36 cellular contexts compared by ENCODE assay signal in genomic region chr18:42348722-42349121, GRCh38.
"Had no signal": no experiment of that assay in that cellular context is flagged by ENCODE, and none has a peak within 500 bp of the region (broad histone marks: within the 10 kb centered on the region; RNA-seq: fewer than 3 reads in every experiment).

No MANE protein-coding gene starts in this region.

- H3K27me3 ChIP-seq: adrenal gland, ascending aorta, cardiac muscle cell had no signal

- H3K9me3 Mint-ChIP-seq: activated CD4-positive, alpha-beta memory T cell treated with anti-CD3 and anti-CD28 coated beads, Interleukin-2, amount 10 ng/mL, durations not matched to agents 7 days and 5 days; activated CD4-positive, alpha-beta T cell treated with anti-CD3 and anti-CD28 coated beads, Interleukin-2, amount 10 ng/mL, durations not matched to agents 7 days and 5 days; activated naive CD4-positive, alpha-beta T cell treated with anti-CD3 and anti-CD28 coated beads for 36 hours; activated naive CD4-positive, alpha-beta T cell treated with anti-CD3 and anti-CD28 coated beads, Interleukin-2, amount 50 U/mL, for 72 hours; activated naive CD8-positive, alpha-beta T cell treated with anti-CD3 and anti-CD28 coated beads for 36 hours; activated T-cell treated with anti-CD3 and anti-CD28 coated beads, Interleukin-2, amount 50 U/mL, for 24 hours; activated T-helper 2 cell treated with anti-CD3 and anti-CD28 coated beads, Interferon-gamma antibody, Interleukin-2, Interleukin-4, amounts not matched to agents 10 μg/mL and 5 μg/mL and 100 μg/mL, durations not matched to agents 14 hours and 24 hours and 36 hours; brain; central memory CD8-positive, alpha-beta T cell; T-helper 1 cell treated with Interleukin-12 subunit alpha and Interleukin-12 subunit beta and Interleukin-4 antibody, amounts not matched to agents 30 μg/mL and 1 μg/mL, for 36 hours; T-helper 2 cell treated with Interferon-gamma antibody and Interleukin-4, amounts not matched to agents 5 μg/mL and 100 μg/mL, for 36 hours; WTC11 had no signal

- H3K4me1 Mint-ChIP-seq: activated CD4-positive, alpha-beta memory T cell treated with anti-CD3 and anti-CD28 coated beads, Interleukin-2, amount 10 ng/mL, durations not matched to agents 7 days and 5 days; activated CD4-positive, alpha-beta T cell treated with anti-CD3 and anti-CD28 coated beads for 36 hours; activated CD4-positive, alpha-beta T cell treated with anti-CD3 and anti-CD28 coated beads, Interleukin-2, amount 10 ng/mL, durations not matched to agents 7 days and 5 days; activated CD8-positive, alpha-beta memory T cell treated with anti-CD3 and anti-CD28 coated beads, Interleukin-2, amount 10 ng/mL, durations not matched to agents 7 days and 5 days; activated naive CD8-positive, alpha-beta T cell treated with anti-CD3 and anti-CD28 coated beads for 36 hours; brain; central memory CD8-positive, alpha-beta T cell; WTC11 had no signal

- H3K4me3 ChIP-seq: adrenal gland, ascending aorta, cardiac muscle cell had no signal

- H3K4me1 ChIP-seq: adrenal gland, ascending aorta had no signal

- H3K36me3 ChIP-seq: adrenal gland, ascending aorta, cardiac muscle cell had no signal

- H3K27ac ChIP-seq: adrenal gland, ascending aorta, cardiac muscle cell, WERI-Rb-1 had no signal

- H3K27ac Mint-ChIP-seq: activated CD4-positive, alpha-beta memory T cell treated with anti-CD3 and anti-CD28 coated beads, Interleukin-2, amount 10 ng/mL, durations not matched to agents 7 days and 5 days; activated CD4-positive, alpha-beta T cell treated with anti-CD3 and anti-CD28 coated beads for 36 hours; activated CD4-positive, alpha-beta T cell treated with anti-CD3 and anti-CD28 coated beads, Interleukin-2, amount 10 ng/mL, durations not matched to agents 7 days and 5 days; activated CD8-positive, alpha-beta memory T cell treated with anti-CD3 and anti-CD28 coated beads, Interleukin-2, amount 10 ng/mL, durations not matched to agents 7 days and 5 days; activated CD8-positive, alpha-beta T cell treated with anti-CD3 and anti-CD28 coated beads, Interleukin-2, amount 10 ng/mL, durations not matched to agents 7 days and 5 days; activated naive CD4-positive, alpha-beta T cell treated with anti-CD3 and anti-CD28 coated beads for 36 hours; activated naive CD4-positive, alpha-beta T cell treated with anti-CD3 and anti-CD28 coated beads, Interleukin-2, amount 50 U/mL, for 72 hours; activated naive CD8-positive, alpha-beta T cell treated with anti-CD3 and anti-CD28 coated beads for 36 hours; activated T-cell treated with anti-CD3 and anti-CD28 coated beads, Interleukin-2, amount 50 U/mL, for 24 hours; activated T-helper 2 cell treated with anti-CD3 and anti-CD28 coated beads, Interferon-gamma antibody, Interleukin-2, Interleukin-4, amounts not matched to agents 10 μg/mL and 5 μg/mL and 100 μg/mL, durations not matched to agents 14 hours and 24 hours and 36 hours; T-helper 1 cell treated with Interleukin-12 subunit alpha and Interleukin-12 subunit beta and Interleukin-4 antibody, amounts not matched to agents 30 μg/mL and 1 μg/mL, for 36 hours; T-helper 2 cell treated with Interferon-gamma antibody and Interleukin-4, amounts not matched to agents 5 μg/mL and 100 μg/mL, for 36 hours; WTC11 had no signal

- H3K9me3 ChIP-seq: adrenal gland, ascending aorta had no signal

- H3K4me3 Mint-ChIP-seq: activated CD4-positive, alpha-beta memory T cell treated with anti-CD3 and anti-CD28 coated beads, Interleukin-2, amount 10 ng/mL, durations not matched to agents 7 days and 5 days; activated CD4-positive, alpha-beta T cell treated with anti-CD3 and anti-CD28 coated beads for 36 hours; activated CD4-positive, alpha-beta T cell treated with anti-CD3 and anti-CD28 coated beads, Interleukin-2, amount 10 ng/mL, durations not matched to agents 7 days and 5 days; activated CD8-positive, alpha-beta memory T cell treated with anti-CD3 and anti-CD28 coated beads, Interleukin-2, amount 10 ng/mL, durations not matched to agents 7 days and 5 days; activated CD8-positive, alpha-beta T cell treated with anti-CD3 and anti-CD28 coated beads, Interleukin-2, amount 10 ng/mL, durations not matched to agents 7 days and 5 days; activated naive CD4-positive, alpha-beta T cell treated with anti-CD3 and anti-CD28 coated beads for 36 hours; activated naive CD8-positive, alpha-beta T cell treated with anti-CD3 and anti-CD28 coated beads for 36 hours; activated T-cell treated with anti-CD3 and anti-CD28 coated beads, Interleukin-2, amount 50 U/mL, for 24 hours; brain; central memory CD8-positive, alpha-beta T cell; T-helper 1 cell treated with Interleukin-12 subunit alpha and Interleukin-12 subunit beta and Interleukin-4 antibody, amounts not matched to agents 30 μg/mL and 1 μg/mL, for 36 hours; T-helper 2 cell treated with Interferon-gamma antibody and Interleukin-4, amounts not matched to agents 5 μg/mL and 100 μg/mL, for 36 hours; WTC11 had no signal

- ATAC-seq: activated CD4-positive, alpha-beta T cell treated with anti-CD3 and anti-CD28 coated beads for 36 hours; activated CD4-positive, CD25-positive, alpha-beta regulatory T cell treated with anti-CD3 and anti-CD28 coated beads, Interleukin-2, amount 50 U/mL, for 24 hours; activated CD8-positive, alpha-beta memory T cell treated with anti-CD3 and anti-CD28 coated beads, Interleukin-2, amount 10 ng/mL, durations not matched to agents 7 days and 5 days; activated CD8-positive, alpha-beta T cell treated with anti-CD3 and anti-CD28 coated beads, Interleukin-2, amount 10 ng/mL, durations not matched to agents 7 days and 5 days; activated naive CD4-positive, alpha-beta T cell treated with anti-CD3 and anti-CD28 coated beads, Interleukin-2, amount 50 U/mL, for 72 hours; WTC11 had no signal

- DNase-seq: activated CD4-positive, alpha-beta memory T cell treated with anti-CD3 and anti-CD28 coated beads, Interleukin-2, amount 10 ng/mL, durations not matched to agents 7 days and 5 days; activated CD4-positive, alpha-beta T cell treated with anti-CD3 and anti-CD28 coated beads for 1 hour; activated CD4-positive, alpha-beta T cell treated with anti-CD3 and anti-CD28 coated beads for 36 hours; activated CD4-positive, alpha-beta T cell treated with anti-CD3 and anti-CD28 coated beads for 48 hours; activated CD4-positive, alpha-beta T cell treated with anti-CD3 and anti-CD28 coated beads, Interleukin-2, amount 10 ng/mL, durations not matched to agents 7 days and 5 days; activated CD4-positive, alpha-beta T cell treated with anti-CD3 and anti-CD28 coated beads, Interleukin-2, amount 50 U/mL, for 48 hours; activated CD4-positive, CD25-positive, alpha-beta regulatory T cell; activated CD8-positive, alpha-beta memory T cell treated with anti-CD3 and anti-CD28 coated beads for 24 hours; activated CD8-positive, alpha-beta memory T cell treated with anti-CD3 and anti-CD28 coated beads, Interleukin-2, amount 10 ng/mL, durations not matched to agents 7 days and 5 days; activated CD8-positive, alpha-beta memory T cell treated with anti-CD3 and anti-CD28 coated beads, Interleukin-2, amount 50 U/mL, for 48 hours; activated CD8-positive, alpha-beta T cell treated with anti-CD3 and anti-CD28 coated beads, Interleukin-2, amount 10 ng/mL, durations not matched to agents 7 days and 5 days; activated effector memory CD4-positive, alpha-beta T cell treated with Interleukin-2 at 50 U/mL for 16 hours; activated gamma-delta T cell; activated naive CD4-positive, alpha-beta T cell treated with anti-CD3 and anti-CD28 coated beads for 36 hours; activated naive CD4-positive, alpha-beta T cell treated with anti-CD3 and anti-CD28 coated beads, Interleukin-2, amount 50 U/mL, for 16 hours; activated naive CD8-positive, alpha-beta T cell treated with anti-CD3 and anti-CD28 coated beads for 36 hours; activated T-cell treated with anti-CD3 and anti-CD28 coated beads, Interleukin-2, amount 50 U/mL, for 24 hours; activated T-cell treated with anti-CD3 and anti-CD28 coated beads, Interleukin-2, amount 50 U/mL, for 48 hours; adrenal gland; amniotic stem cell; caudate nucleus; SW 1271; T-helper 1 cell; T-helper 2 cell; T-helper 9 cell; WERI-Rb-1 had no signal

- H3K27me3 Mint-ChIP-seq: activated CD4-positive, alpha-beta memory T cell treated with anti-CD3 and anti-CD28 coated beads, Interleukin-2, amount 10 ng/mL, durations not matched to agents 7 days and 5 days; activated CD4-positive, alpha-beta T cell treated with anti-CD3 and anti-CD28 coated beads for 36 hours; activated CD8-positive, alpha-beta memory T cell treated with anti-CD3 and anti-CD28 coated beads, Interleukin-2, amount 10 ng/mL, durations not matched to agents 7 days and 5 days; activated naive CD8-positive, alpha-beta T cell treated with anti-CD3 and anti-CD28 coated beads for 36 hours; activated T-cell treated with anti-CD3 and anti-CD28 coated beads, Interleukin-2, amount 50 U/mL, for 24 hours; central memory CD8-positive, alpha-beta T cell had no signal
